Comparison of ENCODE assay signal across 1 cellular context in genomic region chr9:117768740-117769400, GRCh38.
TF ChIP-seq lines count a peak whose summit lies in the region.

No MANE protein-coding gene starts in this region.

TF ChIP-seq in SK-N-SH treated with all-trans-retinoic acid at 6 μM for 48 hours, 23 proteins besides CTCF, POLR2A, EP300 and RAD21:
- TF ChIP-seq, protein P1, sequence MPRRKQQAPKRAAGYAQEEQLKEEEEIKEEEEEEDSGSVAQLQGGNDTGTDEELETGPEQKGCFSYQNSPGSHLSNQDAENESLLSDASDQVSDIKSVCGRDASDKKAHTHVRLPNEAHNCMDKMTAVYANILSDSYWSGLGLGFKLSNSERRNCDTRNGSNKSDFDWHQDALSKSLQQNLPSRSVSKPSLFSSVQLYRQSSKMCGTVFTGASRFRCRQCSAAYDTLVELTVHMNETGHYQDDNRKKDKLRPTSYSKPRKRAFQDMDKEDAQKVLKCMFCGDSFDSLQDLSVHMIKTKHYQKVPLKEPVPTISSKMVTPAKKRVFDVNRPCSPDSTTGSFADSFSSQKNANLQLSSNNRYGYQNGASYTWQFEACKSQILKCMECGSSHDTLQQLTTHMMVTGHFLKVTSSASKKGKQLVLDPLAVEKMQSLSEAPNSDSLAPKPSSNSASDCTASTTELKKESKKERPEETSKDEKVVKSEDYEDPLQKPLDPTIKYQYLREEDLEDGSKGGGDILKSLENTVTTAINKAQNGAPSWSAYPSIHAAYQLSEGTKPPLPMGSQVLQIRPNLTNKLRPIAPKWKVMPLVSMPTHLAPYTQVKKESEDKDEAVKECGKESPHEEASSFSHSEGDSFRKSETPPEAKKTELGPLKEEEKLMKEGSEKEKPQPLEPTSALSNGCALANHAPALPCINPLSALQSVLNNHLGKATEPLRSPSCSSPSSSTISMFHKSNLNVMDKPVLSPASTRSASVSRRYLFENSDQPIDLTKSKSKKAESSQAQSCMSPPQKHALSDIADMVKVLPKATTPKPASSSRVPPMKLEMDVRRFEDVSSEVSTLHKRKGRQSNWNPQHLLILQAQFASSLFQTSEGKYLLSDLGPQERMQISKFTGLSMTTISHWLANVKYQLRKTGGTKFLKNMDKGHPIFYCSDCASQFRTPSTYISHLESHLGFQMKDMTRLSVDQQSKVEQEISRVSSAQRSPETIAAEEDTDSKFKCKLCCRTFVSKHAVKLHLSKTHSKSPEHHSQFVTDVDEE (CRISPR knock-in tag; IDR thresholded peaks at IDR 0.05) = no peak
- TF ChIP-seq, protein P2, sequence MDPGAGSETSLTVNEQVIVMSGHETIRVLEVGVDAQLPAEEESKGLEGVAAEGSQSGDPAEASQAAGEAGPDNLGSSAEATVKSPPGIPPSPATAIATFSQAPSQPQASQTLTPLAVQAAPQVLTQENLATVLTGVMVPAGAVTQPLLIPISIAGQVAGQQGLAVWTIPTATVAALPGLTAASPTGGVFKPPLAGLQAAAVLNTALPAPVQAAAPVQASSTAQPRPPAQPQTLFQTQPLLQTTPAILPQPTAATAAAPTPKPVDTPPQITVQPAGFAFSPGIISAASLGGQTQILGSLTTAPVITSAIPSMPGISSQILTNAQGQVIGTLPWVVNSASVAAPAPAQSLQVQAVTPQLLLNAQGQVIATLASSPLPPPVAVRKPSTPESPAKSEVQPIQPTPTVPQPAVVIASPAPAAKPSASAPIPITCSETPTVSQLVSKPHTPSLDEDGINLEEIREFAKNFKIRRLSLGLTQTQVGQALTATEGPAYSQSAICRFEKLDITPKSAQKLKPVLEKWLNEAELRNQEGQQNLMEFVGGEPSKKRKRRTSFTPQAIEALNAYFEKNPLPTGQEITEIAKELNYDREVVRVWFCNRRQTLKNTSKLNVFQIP (CRISPR knock-in tag; IDR thresholded peaks at IDR 0.05; ENCODE audit: borderline replicate concordance, low read depth) = no peak
- TF ChIP-seq, protein P3, sequence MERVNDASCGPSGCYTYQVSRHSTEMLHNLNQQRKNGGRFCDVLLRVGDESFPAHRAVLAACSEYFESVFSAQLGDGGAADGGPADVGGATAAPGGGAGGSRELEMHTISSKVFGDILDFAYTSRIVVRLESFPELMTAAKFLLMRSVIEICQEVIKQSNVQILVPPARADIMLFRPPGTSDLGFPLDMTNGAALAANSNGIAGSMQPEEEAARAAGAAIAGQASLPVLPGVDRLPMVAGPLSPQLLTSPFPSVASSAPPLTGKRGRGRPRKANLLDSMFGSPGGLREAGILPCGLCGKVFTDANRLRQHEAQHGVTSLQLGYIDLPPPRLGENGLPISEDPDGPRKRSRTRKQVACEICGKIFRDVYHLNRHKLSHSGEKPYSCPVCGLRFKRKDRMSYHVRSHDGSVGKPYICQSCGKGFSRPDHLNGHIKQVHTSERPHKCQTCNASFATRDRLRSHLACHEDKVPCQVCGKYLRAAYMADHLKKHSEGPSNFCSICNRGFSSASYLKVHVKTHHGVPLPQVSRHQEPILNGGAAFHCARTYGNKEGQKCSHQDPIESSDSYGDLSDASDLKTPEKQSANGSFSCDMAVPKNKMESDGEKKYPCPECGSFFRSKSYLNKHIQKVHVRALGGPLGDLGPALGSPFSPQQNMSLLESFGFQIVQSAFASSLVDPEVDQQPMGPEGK (CRISPR knock-in tag; IDR thresholded peaks at IDR 0.05; ENCODE audit: borderline replicate concordance) = no peak
- no peak for TF ChIP-seq ZNF8 (CRISPR knock-in tag; IDR thresholded peaks at IDR 0.05)
- no peak for TF ChIP-seq ESRRG (CRISPR knock-in tag; IDR thresholded peaks at IDR 0.05)
- TF ChIP-seq ZNF565 (CRISPR knock-in tag; conservative IDR thresholded peaks at IDR 0.05; ENCODE audit: low read depth) = no peak
- TF ChIP-seq GLIS3 (CRISPR knock-in tag; IDR thresholded peaks at IDR 0.05) = no peak
- no peak for TF ChIP-seq CSDC2 (CRISPR knock-in tag; IDR thresholded peaks at IDR 0.05)
- no peak for TF ChIP-seq TOX (CRISPR knock-in tag; IDR thresholded peaks at IDR 0.05; ENCODE audit: borderline replicate concordance)
- no peak for TF ChIP-seq OSR1 (CRISPR knock-in tag; IDR thresholded peaks at IDR 0.05)
